33 cellular contexts compared by ENCODE assay signal in the genomic region with DNA sequence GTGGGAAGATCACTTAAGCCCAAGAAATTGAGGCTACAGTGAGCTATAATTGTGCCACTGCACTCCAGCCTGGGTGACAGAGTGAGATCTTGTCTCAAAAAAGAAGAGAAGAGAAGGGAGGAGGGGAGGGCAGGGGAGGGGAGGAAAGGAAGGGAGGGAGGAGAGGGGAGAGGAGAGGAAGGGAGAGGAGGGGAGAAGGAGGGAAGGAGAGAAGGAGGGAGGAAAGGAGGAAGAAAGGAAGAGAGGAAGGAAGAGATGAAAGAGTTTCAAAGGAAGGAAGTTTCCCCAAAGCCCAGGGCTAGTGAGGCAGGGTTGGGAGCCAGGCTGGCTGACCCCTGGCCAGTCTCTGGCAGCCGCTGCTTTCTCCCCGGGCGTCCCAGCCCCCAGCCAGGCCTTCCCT.
"Had no signal": no experiment of that assay in that cellular context is flagged by ENCODE, and none has a peak within 500 bp of the region (broad histone marks: within the 10 kb centered on the region; RNA-seq: fewer than 3 reads in every experiment).

No MANE protein-coding gene starts in this region.

- ATAC-seq: effector memory CD8-positive, alpha-beta T cell; gastroesophageal sphincter; left cardiac atrium; left ventricle myocardium superior; pancreas; stimulated activated memory B cell treated with anti-CD40 and anti-IgM and Interleukin-4, amounts not matched to agents 10 μg/mL and 1 μg/mL and 100 μg/mL, for 72 hours; stimulated activated naive CD8-positive, alpha-beta T cell treated with anti-CD3 and anti-CD28 coated beads, Interleukin-15, amount 100 ng/mL, for 72 hours had no signal

- DNase-seq: activated CD4-positive, alpha-beta memory T cell treated with anti-CD3 and anti-CD28 coated beads, Interleukin-2, amount 10 ng/mL, durations not matched to agents 7 days and 5 days; activated CD4-positive, alpha-beta T cell treated with anti-CD3 and anti-CD28 coated beads, Interleukin-2, amount 10 ng/mL, durations not matched to agents 7 days and 5 days; activated CD4-positive, CD25-positive, alpha-beta regulatory T cell treated with anti-CD3 and anti-CD28 coated beads, Interleukin-2, amount 50 U/mL, for 72 hours; activated CD8-positive, alpha-beta memory T cell treated with anti-CD3 and anti-CD28 coated beads, Interleukin-2, amount 50 U/mL, for 48 hours; activated gamma-delta T cell; activated naive CD4-positive, alpha-beta T cell treated with anti-CD3 and anti-CD28 coated beads, Interleukin-2, amount 10 ng/mL, durations not matched to agents 7 days and 5 days; activated naive CD8-positive, alpha-beta T cell treated with anti-CD3 and anti-CD28 coated beads, Interleukin-2, amount 10 ng/mL, durations not matched to agents 7 days and 5 days; activated T-cell treated with anti-CD3 and anti-CD28 coated beads, Interleukin-2, amount 50 U/mL, for 24 hours; caudate nucleus; cortex of kidney; effector memory CD8-positive, alpha-beta T cell; hippocampal formation; left cardiac atrium; left ventricle myocardium superior; naive B cell; nephron progenitor cell; nucleus accumbens; pancreas; retina; sigmoid colon; small intestine; stimulated activated CD4-positive, alpha-beta T cell treated with anti-CD3 and anti-CD28 coated beads, Interleukin-1b, Interleukin-23, amount 100 ng/mL, for 48 hours; stimulated activated CD4-positive, alpha-beta T cell treated with anti-CD3 and anti-CD28 coated beads, Interleukin-4, amount 100 ng/mL, for 4 hours; stimulated activated CD8-positive, alpha-beta memory T cell treated with anti-CD3 and anti-CD28 coated beads, Interleukin-4, amount 100 ng/mL, for 48 hours; stimulated activated naive CD8-positive, alpha-beta T cell treated with anti-CD3 and anti-CD28 coated beads, Interleukin-15, amount 100 ng/mL, for 72 hours; substantia nigra; T1000; upper lobe of left lung; WERI-Rb-1 had no signal

- H3K4me3 ChIP-seq: gastroesophageal sphincter, pancreas, prostate gland, sigmoid colon, upper lobe of left lung, vagina had no signal

- H3K9me3 ChIP-seq: gastroesophageal sphincter, pancreas, prostate gland, sigmoid colon, upper lobe of left lung, vagina had no signal

- FAIRE-seq: pancreas, small intestine had no signal

- H3K27ac ChIP-seq: gastroesophageal sphincter, pancreas, prostate gland, sigmoid colon, upper lobe of left lung, vagina, WERI-Rb-1 had no signal

- H3K27me3 ChIP-seq: pancreas, upper lobe of left lung, vagina had no signal

- H3K4me1 ChIP-seq: prostate gland had no signal

- H3K36me3 ChIP-seq: gastroesophageal sphincter, pancreas, prostate gland, sigmoid colon, upper lobe of left lung, vagina, WERI-Rb-1 had no signal
